In genomic region chr1:50977575-50978143, GRCh38 we compare ENCODE assay signal across 1 cellular context.
TF ChIP-seq lines count a peak whose summit lies in the region.

No MANE protein-coding gene starts in this region.

TF ChIP-seq in K562, 482 proteins besides CTCF, POLR2A, EP300 and RAD21 (continued from another document):
- TF ChIP-seq E4F1 (CRISPR knock-in tag; IDR thresholded peaks at IDR 0.05; ENCODE audit: borderline replicate concordance) = peak; percentile 69; the same call in 1 of the 2 replicates
- 0 out of 2 replicates have a peak, but pooled peaks have one; percentile 2 for TF ChIP-seq PREB (CRISPR knock-in tag; IDR thresholded peaks at IDR 0.05)
- TF ChIP-seq NELFE (IDR thresholded peaks at IDR 0.05; ENCODE audit: insufficient read depth, insufficient read length) = no peak
- TF ChIP-seq GMEB1 (CRISPR knock-in tag; IDR thresholded peaks at IDR 0.05) = peak; percentile 24; the same call in 1 of the 2 replicates
- peak; percentile 34 for TF ChIP-seq CBFA2T3 (IDR thresholded peaks at IDR 0.05)
- no peak for TF ChIP-seq TARDBP (IDR thresholded peaks at IDR 0.05)
- no peak for TF ChIP-seq HNRNPH1 (optimal IDR thresholded peaks at IDR 0.05; ENCODE audit: low read depth, low read length)
- no peak for TF ChIP-seq STAG1 (CRISPR knock-in tag; IDR thresholded peaks at IDR 0.05; ENCODE audit: borderline replicate concordance)
- no peak for TF ChIP-seq IFI16 (CRISPR knock-in tag; IDR thresholded peaks at IDR 0.05)
- no peak for TF ChIP-seq MBD1 (CRISPR knock-in tag; IDR thresholded peaks at IDR 0.05)
- TF ChIP-seq ERF (CRISPR knock-in tag; IDR thresholded peaks at IDR 0.05) = peak; percentile 65
- no peak for TF ChIP-seq ZNF668 (CRISPR knock-in tag; IDR thresholded peaks at IDR 0.05)
- TF ChIP-seq NRF1 (conservative IDR thresholded peaks at IDR 0.05 in 1 of 2, IDR thresholded peaks at IDR 0.05 in 1 of 2) = peak; percentile 48 to 66; a peak in 3 of 4 replicates
- peak; percentile 90 to 94; a peak in 3 of 4 replicates for TF ChIP-seq UBTF (IDR thresholded peaks at IDR 0.05; ENCODE audit: borderline replicate concordance in 1 of 2, low read depth in 2 of 2, low read length in 2 of 2)
- TF ChIP-seq ZNF717 (CRISPR knock-in tag; IDR thresholded peaks at IDR 0.05) = no peak
- TF ChIP-seq HDAC8 (tag; IDR thresholded peaks at IDR 0.05) = peak; percentile 62; the same call in 1 of the 2 replicates
- peak; percentile 71 for TF ChIP-seq TAF1 (IDR thresholded peaks at IDR 0.05; ENCODE audit: control insufficient read depth, extremely low read depth, insufficient read depth, low read length, severe bottlenecking)
- TF ChIP-seq TEAD4 (IDR thresholded peaks at IDR 0.05; ENCODE audit: low read length) = no peak; the same call in 1 of the 2 replicates
- TF ChIP-seq TEAD4 (CRISPR knock-in tag; IDR thresholded peaks at IDR 0.05; ENCODE audit: borderline replicate concordance) = no peak
- TF ChIP-seq PHF21A (IDR thresholded peaks at IDR 0.05; ENCODE audit: borderline replicate concordance, low read depth) = no peak
- peak; percentile 45; the same call in 1 of the 2 replicates for TF ChIP-seq AFF4 (CRISPR knock-in tag; IDR thresholded peaks at IDR 0.05)
- TF ChIP-seq LEF1 (IDR thresholded peaks at IDR 0.05) = no peak
- no peak for TF ChIP-seq PHTF2 (CRISPR knock-in tag; IDR thresholded peaks at IDR 0.05)
- peak; percentile 97 for TF ChIP-seq RBFOX2 (IDR thresholded peaks at IDR 0.05; ENCODE audit: low read depth, low read length)
- no peak for TF ChIP-seq FOXJ2 (tag; IDR thresholded peaks at IDR 0.05)
- no peak for TF ChIP-seq BMI1 (IDR thresholded peaks at IDR 0.05; ENCODE audit: low read length)
- TF ChIP-seq CBX8 (IDR thresholded peaks at IDR 0.05; ENCODE audit: borderline replicate concordance, extremely low read depth, low read depth, low read length, poor library complexity, severe bottlenecking) = no peak
- TF ChIP-seq CCNT2 (IDR thresholded peaks at IDR 0.05; ENCODE audit: borderline replicate concordance, extremely low read depth, insufficient read length, low read depth, low read length) = peak; percentile 81
- TF ChIP-seq DIDO1 (tag; IDR thresholded peaks at IDR 0.05; ENCODE audit: low read depth) = no peak
- no peak for TF ChIP-seq ZNF121 (CRISPR knock-in tag; conservative IDR thresholded peaks at IDR 0.05)
- TF ChIP-seq NFIC (IDR thresholded peaks at IDR 0.05) = peak; percentile 7; the same call in 1 of the 2 replicates
- TF ChIP-seq KHSRP (IDR thresholded peaks at IDR 0.05) = no peak
- peak in 1 of 3 experiments; percentile 15 for TF ChIP-seq YY1 (IDR thresholded peaks at IDR 0.05; ENCODE audit: borderline replicate concordance in 1 of 3, control insufficient read depth in 1 of 3, extremely low read depth in 1 of 3, insufficient read depth in 3 of 3, insufficient read length in 1 of 3, insufficient replicate concordance in 2 of 3, low read depth in 1 of 3, low read length in 2 of 3)
- no peak for TF ChIP-seq ZNF398 (CRISPR knock-in tag; IDR thresholded peaks at IDR 0.05)
- no peak for TF ChIP-seq DNMT1 (IDR thresholded peaks at IDR 0.05)
- TF ChIP-seq ZNF75A (CRISPR knock-in tag; IDR thresholded peaks at IDR 0.05) = no peak
- TF ChIP-seq ZKSCAN3 (CRISPR knock-in tag; IDR thresholded peaks at IDR 0.05) = no peak
- TF ChIP-seq ATF7 (IDR thresholded peaks at IDR 0.05) = peak; percentile 27; the same call in 1 of the 2 replicates
- no peak for TF ChIP-seq MCM5 (IDR thresholded peaks at IDR 0.05; ENCODE audit: low read depth)
- no peak for TF ChIP-seq NR3C1 (CRISPR knock-in tag; IDR thresholded peaks at IDR 0.05)
- TF ChIP-seq RFX1 (IDR thresholded peaks at IDR 0.05) = no peak
- no peak for TF ChIP-seq GATAD2A (IDR thresholded peaks at IDR 0.05)
- TF ChIP-seq CHCHD3 (CRISPR knock-in tag; IDR thresholded peaks at IDR 0.05) = no peak
- no peak; the same call in 1 of the 2 replicates for TF ChIP-seq JUND (IDR thresholded peaks at IDR 0.05; ENCODE audit: borderline replicate concordance, low read depth, low read length)
- no peak; the same call in 2 of the 3 replicates for TF ChIP-seq JUND (tag; IDR thresholded peaks at IDR 0.05; ENCODE audit: borderline replicate concordance, low read depth, low read length)
- TF ChIP-seq ID3 (CRISPR knock-in tag; IDR thresholded peaks at IDR 0.05) = no peak
- TF ChIP-seq ID3 (tag; IDR thresholded peaks at IDR 0.05) = no peak
- no peak for TF ChIP-seq ZNF512 (tag; IDR thresholded peaks at IDR 0.05)
- no peak for TF ChIP-seq ZC3H11A (IDR thresholded peaks at IDR 0.05; ENCODE audit: low read depth, low read length)
- TF ChIP-seq PCBP1 (IDR thresholded peaks at IDR 0.05; ENCODE audit: low read depth, low read length, poor library complexity, severe bottlenecking) = peak; percentile 41
- no peak for TF ChIP-seq ZNF143 (CRISPR knock-in tag; IDR thresholded peaks at IDR 0.05)
- TF ChIP-seq CREB1 (IDR thresholded peaks at IDR 0.05) = no peak
- no peak for TF ChIP-seq CREB1 (CRISPR knock-in tag; IDR thresholded peaks at IDR 0.05)
